Comparison of ENCODE assay signal across 26 cellular contexts in the genomic region with DNA sequence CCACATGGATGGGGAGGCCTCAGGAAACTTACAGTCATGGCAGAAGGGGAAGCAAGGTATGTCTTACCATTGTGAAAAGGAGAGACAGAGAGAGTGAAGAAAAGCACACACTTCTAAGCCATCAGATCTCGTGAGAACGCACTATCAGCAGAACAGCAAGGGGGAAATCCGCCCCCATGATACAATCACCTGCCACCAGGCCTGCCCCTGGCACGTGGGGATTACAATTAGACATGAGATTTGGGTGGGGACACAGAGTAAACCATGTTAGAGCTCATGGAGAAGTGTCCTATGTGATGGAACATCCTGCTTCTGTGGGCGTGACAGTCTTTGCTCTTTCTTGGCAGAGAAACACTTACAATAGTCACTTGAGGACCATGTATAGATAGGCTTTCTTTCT. TPM values are rescaled to one million over a fixed set of nuclear protein-coding genes. Genes with fewer than 3 reads are reported as not detected.
A peak's percentile ranks its signal among the peaks of the same experiment; 100 is the strongest.
DNase-seq lines count a peak whose midpoint lies in the region; ATAC-seq, FAIRE-seq and TF ChIP-seq lines count a peak whose summit lies in the region.
"Had no signal": no experiment of that assay in that cellular context is flagged by ENCODE, and none has a peak within 500 bp of the region (broad histone marks: within the 10 kb centered on the region; RNA-seq: fewer than 3 reads in every experiment).

No MANE protein-coding gene starts in this region.

- H3K18ac ChIP-seq in H1 (ENCODE audit: extremely low read depth, low read length) (no peak overlapping the region), mesenchymal stem cell (ENCODE audit: low read depth in 1 of 2, low read length in 2 of 2) (no peak overlapping the region)

- no peaks in the 10 kb centered on the region for H3K27me3 Mint-ChIP-seq in WTC11 (ENCODE audit: low read depth)

- no peak overlapping the region for H2BK12ac ChIP-seq in H1 (ENCODE audit: low read depth, low read length)
- no peak overlapping the region for H2BK12ac ChIP-seq in mesenchymal stem cell (ENCODE audit: low read length in 2 of 2)

- H3K4me2 ChIP-seq in H1 (ENCODE audit: insufficient read depth in 1 of 2, low read depth in 2 of 2, low read length in 2 of 2) (no peak overlapping the region), osteoblast (ENCODE audit: insufficient read depth, low read length) (no peak overlapping the region), mesenchymal stem cell (ENCODE audit: low read length, poor library complexity, severe bottlenecking) (no peak overlapping the region)
- H3K4me2 ChIP-seq: A549 had no signal

- H4K20me1 ChIP-seq in H1 (replicated peaks in 1 of 2; ENCODE audit: control insufficient read depth in 1 of 2, insufficient read depth in 2 of 2, low read length in 2 of 2): no peaks in the 10 kb centered on the region
- H4K20me1 ChIP-seq in osteoblast (ENCODE audit: insufficient read depth, low read length): no peaks in the 10 kb centered on the region
- H4K20me1 ChIP-seq: BLaER1 treated with 17β-estradiol and CSF1 and Interleukin-3, amounts not matched to agents 10 nM and 100 nM had no signal

- no peak overlapping the region for H2BK5ac ChIP-seq in H1 (ENCODE audit: low read depth, low read length)
- no peak overlapping the region for H2BK5ac ChIP-seq in mesenchymal stem cell (ENCODE audit: low read depth, low read length, poor library complexity, severe bottlenecking)

- no peak overlapping the region for H2BK120ac ChIP-seq in H1 (replicated peaks; ENCODE audit: low read depth, low read length)
- H2BK120ac ChIP-seq in mesenchymal stem cell (ENCODE audit: low read depth, low read length): no peak overlapping the region

- H3K4me1 ChIP-seq in H1 (replicated peaks in 1 of 4; ENCODE audit: control insufficient read depth in 3 of 4, insufficient read depth in 4 of 4, low read length in 3 of 4) (peaks cover 0 to 2% (median 0%) of the 10 kb centered on the region in 4 experiments; a peak in 2 of 7 replicates), osteoblast (ENCODE audit: insufficient read depth, low read length) (peaks cover 21% of the 10 kb centered on the region), mesenchymal stem cell (ENCODE audit: control insufficient read depth, insufficient read depth, low read depth, low read length) (no peaks in the 10 kb centered on the region)
- H3K4me1 ChIP-seq: A549, BE2C had no signal

- POLR2A ChIA-PET in WTC11 (lab: Charles Lee): no interaction called here
- POLR2A ChIA-PET in H1 (lab: Charles Lee; ENCODE audit: partially characterized antibody): interaction anchor here (0.6 to 1.6 kb wide), 4 partner anchors 10 to 12 kb away, joined by 3 to 5 read pairs (median 4); no protein-coding TSS in a partner anchor
- POLR2A ChIA-PET in HEK293T (lab: Yijun Ruan, JAX): no interaction called here

- H3K4ac ChIP-seq in H1 (replicated peaks; ENCODE audit: insufficient read length, low read depth, low read length): no peak overlapping the region
- no peak overlapping the region for H3K4ac ChIP-seq in mesenchymal stem cell (ENCODE audit: low read depth in 1 of 2, low read length in 2 of 2)

- no peak overlapping the region for H3K4me3 Mint-ChIP-seq in WTC11
- H3K4me3 Mint-ChIP-seq: CD14-positive monocyte; CD4-positive, alpha-beta T cell; CD8-positive, alpha-beta memory T cell; H9; HFFc6 had no signal

- H2AK5ac ChIP-seq in H1 (ENCODE audit: low read depth, low read length): peak overlapping the region; percentile 28; the same call in 1 of the 2 replicates
- H2AK5ac ChIP-seq in mesenchymal stem cell (ENCODE audit: low read length, severe bottlenecking): no peak overlapping the region

- H2BK15ac ChIP-seq in H1 (ENCODE audit: low read length): no peak overlapping the region
- H2BK15ac ChIP-seq in mesenchymal stem cell (ENCODE audit: low read depth, poor library complexity, severe bottlenecking): no peak overlapping the region

- no peaks in the 10 kb centered on the region for H3K27me3 ChIP-seq in H1 (replicated peaks in 1 of 4; ENCODE audit: control insufficient read depth in 3 of 4, extremely low read depth in 1 of 4, insufficient read depth in 3 of 4, low read length in 3 of 4)
- H3K27me3 ChIP-seq in osteoblast (ENCODE audit: insufficient read depth, low read length): no peaks in the 10 kb centered on the region
- no peaks in the 10 kb centered on the region for H3K27me3 ChIP-seq in mesenchymal stem cell (ENCODE audit: control insufficient read depth in 1 of 2, insufficient read depth in 1 of 2, low read length in 2 of 2)
- H3K27me3 ChIP-seq: BLaER1 treated with 17β-estradiol and CSF1 and Interleukin-3, amounts not matched to agents 10 nM and 100 nM had no signal

- H3K9me3 ChIP-seq in H1 (ENCODE audit: insufficient read depth in 2 of 2, low read depth in 1 of 2, low read length in 1 of 2) (no peaks in the 10 kb centered on the region), osteoblast (ENCODE audit: low read depth, low read length) (no peaks in the 10 kb centered on the region), mesenchymal stem cell (ENCODE audit: control insufficient read depth, low read length) (no peaks in the 10 kb centered on the region)
- H3K9me3 ChIP-seq: BE2C; BLaER1 treated with 17β-estradiol and CSF1 and Interleukin-3, amounts not matched to agents 10 nM and 100 nM had no signal

- H3K36me3 Mint-ChIP-seq in WTC11: no peaks in the 10 kb centered on the region
- H3K36me3 Mint-ChIP-seq: CD14-positive monocyte had no signal

- no peak for ATAC-seq in WTC11
- ATAC-seq: A549, HCT116 had no signal

- TF ChIP-seq POLR2A in H1 (IDR thresholded peaks at IDR 0.05; ENCODE audit: control extremely low read depth in 1 of 2, low read depth in 2 of 2, low read length in 2 of 2): no peak

- H3K79me2 ChIP-seq in H1 (ENCODE audit: control insufficient read depth in 1 of 2, insufficient read depth in 2 of 2, low read length in 2 of 2) (no peaks in the 10 kb centered on the region), osteoblast (ENCODE audit: insufficient read depth, low read length) (no peaks in the 10 kb centered on the region)

- H3K4me3 ChIP-seq in H1 (ENCODE audit: extremely low read depth in 1 of 4, insufficient read depth in 2 of 4, low read depth in 3 of 4, low read length in 4 of 4): no peak overlapping the region
- H3K4me3 ChIP-seq in osteoblast (ENCODE audit: insufficient read depth, low read length): no peak overlapping the region
- H3K4me3 ChIP-seq in mesenchymal stem cell (ENCODE audit: insufficient read depth in 1 of 2, low read depth in 1 of 2, low read length in 2 of 2): no peak overlapping the region
- H3K4me3 ChIP-seq: A549; BLaER1 treated with 17β-estradiol and CSF1 and Interleukin-3, amounts not matched to agents 10 nM and 100 nM; GM23248 had no signal

- H3K14ac ChIP-seq in H1 (ENCODE audit: insufficient read length) (no peak overlapping the region), mesenchymal stem cell (ENCODE audit: low read length in 2 of 2) (no peak overlapping the region)

- peak; percentile 35 for DNase-seq in OCI-M1 (lab: John Stamatoyannopoulos, UW)
- no peak for DNase-seq in WTC11 (ENCODE audit: low spot score)
- DNase-seq in H1 (ENCODE audit: low read depth in 1 of 2, low spot score in 2 of 2): no peak
- DNase-seq in osteoblast (ENCODE audit: insufficient read length, low spot score, missing footprints): peak; percentile 14
- no peak for DNase-seq in mesenchymal stem cell
- no peak for DNase-seq in NCI-H446 treated with DMSO at 0.1 percent for 48 hours (lab: John Stamatoyannopoulos, UW)
- no peak for DNase-seq in HEK293T (ENCODE audit: extremely low spot score)
- DNase-seq: 8988T; ACHN; AML-193; BE2C; CD4-positive, alpha-beta T cell; CD8-positive, alpha-beta memory T cell; DMS 273 treated with DMSO at 0.1 percent for 48 hours; DMS79; EL; GDM1; GM23248; H9; HFFc6 had no signal

- TF ChIP-seq CTCF in WTC11 (IDR thresholded peaks at IDR 0.05) (no peak), H1 (IDR thresholded peaks at IDR 0.05; ENCODE audit: control extremely low read depth in 1 of 3, insufficient read depth in 1 of 3, low read depth in 1 of 3, low read length in 3 of 3) (no peak), osteoblast (IDR thresholded peaks at IDR 0.05; ENCODE audit: extremely low read depth, low read depth, low read length) (no peak)

- H3K79me1 ChIP-seq in H1 (ENCODE audit: low read depth, low read length) (no peaks in the 10 kb centered on the region), mesenchymal stem cell (replicated peaks; ENCODE audit: low read length, poor library complexity, severe bottlenecking) (no peaks in the 10 kb centered on the region)

- TF ChIP-seq EP300 in H1 (IDR thresholded peaks at IDR 0.05; ENCODE audit: borderline replicate concordance in 1 of 2, low read depth in 2 of 2, low read length in 2 of 2): no peak

- H3K36me3 ChIP-seq in H1 (ENCODE audit: control insufficient read depth in 2 of 4, insufficient read depth in 4 of 4, low read length in 3 of 4) (no peaks in the 10 kb centered on the region), osteoblast (ENCODE audit: insufficient read depth, low read length) (no peaks in the 10 kb centered on the region), mesenchymal stem cell (ENCODE audit: control insufficient read depth in 1 of 2, insufficient read depth in 2 of 2, low read depth in 1 of 2, low read length in 2 of 2) (no peaks in the 10 kb centered on the region)
- H3K36me3 ChIP-seq: BE2C had no signal

- no peak overlapping the region for H4K8ac ChIP-seq in H1 (ENCODE audit: extremely low read depth, insufficient read depth, low read length)
- H4K8ac ChIP-seq in mesenchymal stem cell (ENCODE audit: low read length): no peak overlapping the region

- 77% methylated on average over 5 of the region's 5 CpGs; no CpG with 5 or more reads in 1 of the 2 experiments for WGBS in H1 (ENCODE audit: extremely low coverage in 1 of 2, insufficient coverage in 1 of 2, insufficient read length in 1 of 2, insufficient replicate concordance in 2 of 2, low coverage in 1 of 2, low lambda C conversion rate in 2 of 2, missing lambda C conversion rate in 1 of 2), 2 experiments
- WGBS in mesenchymal stem cell: 70% methylated on average over 5 of the region's 5 CpGs

- peaks cover 19% of the 10 kb centered on the region for H3K4me1 Mint-ChIP-seq in WTC11
- H3K4me1 Mint-ChIP-seq: CD14-positive monocyte had no signal

- no peak overlapping the region for H4K5ac ChIP-seq in H1 (ENCODE audit: insufficient read length, low read depth, low read length)

- H3K9ac ChIP-seq in H1 (replicated peaks in 1 of 4; ENCODE audit: extremely low read depth in 1 of 4, low read depth in 3 of 4, low read length in 3 of 4): no peak overlapping the region
- no peak overlapping the region for H3K9ac ChIP-seq in mesenchymal stem cell (ENCODE audit: low read length)
- H3K9ac ChIP-seq: BLaER1 treated with 17β-estradiol and CSF1 and Interleukin-3, amounts not matched to agents 10 nM and 100 nM; GM23248 had no signal

- H3K27ac Mint-ChIP-seq in WTC11: peak overlapping the region; percentile 8; the same call in 1 of the 2 replicates
- H3K27ac Mint-ChIP-seq: CD14-positive monocyte; CD4-positive, alpha-beta T cell; CD8-positive, alpha-beta memory T cell; HFFc6 had no signal

- no peak overlapping the region for H3K23ac ChIP-seq in H1 (ENCODE audit: insufficient read length)
- H3K23ac ChIP-seq in mesenchymal stem cell (ENCODE audit: low read length in 2 of 2): no peak overlapping the region

- no peak for FAIRE-seq in H1 (lab: Jason Lieb, UNC)
- FAIRE-seq: A549, D721Med, GM12891 had no signal

- H3K9me3 Mint-ChIP-seq in WTC11: no peaks in the 10 kb centered on the region
- H3K9me3 Mint-ChIP-seq: CD4-positive, alpha-beta T cell; H9; HFFc6 had no signal

- no peak overlapping the region for H2BK20ac ChIP-seq in H1 (ENCODE audit: low read length)

- CTCF ChIA-PET in WTC11 (lab: Charles Lee): interaction anchor here (1.0 to 2.4 kb wide), 3 partner anchors 85 to 315 kb away, joined by 3 to 27 read pairs (median 11); no protein-coding TSS in a partner anchor
- CTCF ChIA-PET in H1 (lab: Charles Lee; ENCODE audit: partially characterized antibody): interaction anchor here (0.5 to 2.3 kb wide), 11 partner anchors 9 to 374 kb away, joined by 3 to 15 read pairs (median 3); no protein-coding TSS in a partner anchor
- CTCF ChIA-PET in HEK293T (lab: Yijun Ruan, JAX): no interaction called here

- no peak overlapping the region for H4K91ac ChIP-seq in H1 (replicated peaks; ENCODE audit: insufficient read length, low read length)
- H4K91ac ChIP-seq in mesenchymal stem cell (ENCODE audit: low read length): no peak overlapping the region

- H3K23me2 ChIP-seq in H1 (ENCODE audit: low read depth, low read length): no peaks in the 10 kb centered on the region

- TF ChIP-seq RAD21 in H1 (IDR thresholded peaks at IDR 0.05 in 1 of 2, conservative IDR thresholded peaks at IDR 0.05 in 1 of 2; ENCODE audit: low read depth in 2 of 2, low read length in 2 of 2): no peak

- H2AFZ ChIP-seq in H1 (ENCODE audit: low read length): no peak overlapping the region
- H2AFZ ChIP-seq in osteoblast (ENCODE audit: low read length): no peak overlapping the region
- H2AFZ ChIP-seq in mesenchymal stem cell (ENCODE audit: low read depth, low read length): no peak overlapping the region
- H2AFZ ChIP-seq: GM23248 had no signal

- no peak overlapping the region for H3K56ac ChIP-seq in H1 (replicated peaks; ENCODE audit: insufficient read length, low read depth, low read length)

- H3K27ac ChIP-seq in H1 (ENCODE audit: low read depth, low read length): no peak overlapping the region
- no peak overlapping the region for H3K27ac ChIP-seq in osteoblast (ENCODE audit: low read depth, low read length)
- no peak overlapping the region for H3K27ac ChIP-seq in mesenchymal stem cell (ENCODE audit: low read length, poor library complexity, severe bottlenecking)
- H3K27ac ChIP-seq: A549; BLaER1 treated with 17β-estradiol and CSF1 and Interleukin-3, amounts not matched to agents 10 nM and 100 nM; GM23248 had no signal

RNA-seq across cellular contexts. Expression of a gene that starts 28.1 kb away (rescaled TPM):
- total RNA-seq in WTC11 (2021) (56.0 to 62.0 TPM (median 56.7 TPM) in 3 replicates), osteoblast (16.6 and 25.0 TPM in 2 replicates)
- 36.7 and 44.1 TPM in 2 replicates for total RNA-seq in H1 (2021; fragmentation: NEBNext Ultra II Directional; extraction: Animal tissue kit (Norgen Biotek cat#: 25700))
- 30.0 and 43.7 TPM in 2 replicates for polyA plus RNA-seq in H1 (2011; rRNA removed)
- 62.0 TPM for polyA plus RNA-seq in H1 (2011; cell fraction: cytosol; rRNA removed)
- 81.9 TPM for polyA plus RNA-seq in H1 (2011; cell fraction: nucleus; rRNA removed)
- 39.8 to 55.6 TPM (median 46.6 TPM) in 4 replicates for polyA plus RNA-seq in H1 (2012, experiment 1 of 2)
- polyA plus RNA-seq in H1 (2012, experiment 2 of 2): 4.6 TPM
- polyA plus RNA-seq in H1 (2013, experiment 1 of 2): 30.5 TPM
- 26.8 TPM for polyA plus RNA-seq in H1 (2013, experiment 2 of 2)
- 34.3 and 35.5 TPM in 2 replicates for polyA minus RNA-seq in H1 (2011; rRNA and poly(A)+ RNA removed)
- 22.2 TPM for polyA minus RNA-seq in H1 (2011; cell fraction: cytosol; rRNA and poly(A)+ RNA removed)
- 48.1 TPM for polyA minus RNA-seq in H1 (2011; cell fraction: nucleus; rRNA and poly(A)+ RNA removed)
- polyA plus RNA-seq in mesenchymal stem cell (2013, experiment 1 of 2): 3.8 TPM
- polyA plus RNA-seq in mesenchymal stem cell (2013, experiment 2 of 2): 3.5 TPM

RNA-seq across cellular contexts. Expression of a gene that starts 42.3 kb away (rescaled TPM):
- 15.2 to 17.6 TPM (median 17.5 TPM) in 3 replicates for total RNA-seq in WTC11 (2021)
- 22.1 and 22.4 TPM in 2 replicates for total RNA-seq in H1 (2021; fragmentation: NEBNext Ultra II Directional; extraction: Animal tissue kit (Norgen Biotek cat#: 25700))
- polyA plus RNA-seq in H1 (2011; rRNA removed): 1.9 and 2.9 TPM in 2 replicates
- polyA plus RNA-seq in H1 (2011; cell fraction: cytosol; rRNA removed): 3.8 TPM
- polyA plus RNA-seq in H1 (2011; cell fraction: nucleus; rRNA removed): 3.4 TPM
- 7.9 to 13.6 TPM (median 8.7 TPM) in 4 replicates for polyA plus RNA-seq in H1 (2012, experiment 1 of 2)
- polyA plus RNA-seq in H1 (2012, experiment 2 of 2): 0.88 TPM
- 11.9 TPM for polyA plus RNA-seq in H1 (2013, experiment 1 of 2)
- polyA plus RNA-seq in H1 (2013, experiment 2 of 2): 10.6 TPM
- polyA minus RNA-seq in H1 (2011; rRNA and poly(A)+ RNA removed): 18.5 and 24.9 TPM in 2 replicates
- 11.4 TPM for polyA minus RNA-seq in H1 (2011; cell fraction: cytosol; rRNA and poly(A)+ RNA removed)
- 36.4 TPM for polyA minus RNA-seq in H1 (2011; cell fraction: nucleus; rRNA and poly(A)+ RNA removed)
- total RNA-seq in osteoblast: 3.6 and 4.4 TPM in 2 replicates
- polyA plus RNA-seq in mesenchymal stem cell (2013, experiment 1 of 2): 1.6 TPM
- polyA plus RNA-seq in mesenchymal stem cell (2013, experiment 2 of 2): 1.6 TPM

Comparison
In these comparisons a context has a peak if more than half of its experiments do, and no peak if none do; other contexts are left out.
1. DNase-seq: peak in OCI-M1 (single experiment) and osteoblast (single experiment); none in WTC11 (single experiment), H1 (0 of 2), mesenchymal stem cell (single experiment), NCI-H446 treated with DMSO at 0.1 percent for 48 hours (single experiment) and HEK293T (single experiment).